1 cellular context compared by ENCODE assay signal in the genomic region with DNA sequence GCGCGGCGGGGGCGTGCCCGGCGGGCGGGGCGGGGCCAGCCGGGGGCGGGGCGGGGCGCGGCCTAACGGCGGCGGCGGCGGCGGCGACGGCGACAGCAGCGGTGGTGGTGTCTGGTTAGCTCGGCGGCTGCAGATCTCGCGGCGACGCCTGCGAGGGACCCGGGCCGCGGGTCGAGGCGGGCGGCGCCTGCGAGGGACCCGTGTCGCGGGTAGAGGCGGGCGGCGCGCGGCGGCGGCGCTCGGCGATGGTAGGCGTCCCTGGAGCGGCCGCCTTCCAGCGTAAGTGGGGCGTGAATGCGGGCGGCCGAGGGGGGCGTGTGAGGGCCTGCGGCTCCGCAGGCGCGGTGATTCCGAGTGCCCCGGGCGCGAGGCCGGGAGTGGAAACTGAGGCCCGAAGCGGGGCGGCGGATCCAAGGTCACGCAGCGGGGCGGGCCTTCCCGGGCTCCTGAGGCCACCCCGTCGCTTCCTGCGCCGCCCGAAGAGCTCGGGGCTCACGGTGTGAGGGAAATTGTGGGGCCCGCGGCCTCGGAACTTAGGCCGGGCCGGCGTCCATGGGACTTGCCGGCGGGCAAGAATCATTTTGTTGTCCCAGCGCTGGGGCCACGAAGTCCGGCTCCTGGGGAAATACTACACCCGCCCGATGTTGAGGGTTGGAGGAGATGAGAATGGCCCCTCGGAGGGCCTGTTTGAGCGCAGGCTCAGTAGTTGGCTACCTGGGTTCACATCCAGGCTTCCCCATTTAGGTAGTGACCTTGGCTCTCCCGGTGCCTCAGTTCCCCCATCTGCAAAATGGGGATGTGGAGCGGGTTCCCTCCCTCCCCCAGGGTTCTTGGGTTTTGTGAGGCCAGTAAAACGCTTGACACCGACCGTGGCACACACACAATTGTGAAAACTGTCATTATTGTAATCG.
TF ChIP-seq lines count a peak whose summit lies in the region.

CBFA2T2 (plus strand) TSS at position 74 of the 911 bp plus-strand sequence; CDS start at position 246, 172 bp downstream.

TF ChIP-seq in HepG2, 621 proteins besides CTCF, POLR2A, EP300 and RAD21 (continued from another document and continues in another):
- TF ChIP-seq ZMAT3 (CRISPR knock-in tag; conservative IDR thresholded peaks at IDR 0.05): peak; percentile 24; the same call in 1 of the 2 replicates
- peak; percentile 49; the same call in 1 of the 2 replicates for TF ChIP-seq ZNF317 (CRISPR knock-in tag; IDR thresholded peaks at IDR 0.05)
- TF ChIP-seq SKI (IDR thresholded peaks at IDR 0.05; ENCODE audit: partially characterized antibody): peak; percentile 88
- TF ChIP-seq, protein P1, sequence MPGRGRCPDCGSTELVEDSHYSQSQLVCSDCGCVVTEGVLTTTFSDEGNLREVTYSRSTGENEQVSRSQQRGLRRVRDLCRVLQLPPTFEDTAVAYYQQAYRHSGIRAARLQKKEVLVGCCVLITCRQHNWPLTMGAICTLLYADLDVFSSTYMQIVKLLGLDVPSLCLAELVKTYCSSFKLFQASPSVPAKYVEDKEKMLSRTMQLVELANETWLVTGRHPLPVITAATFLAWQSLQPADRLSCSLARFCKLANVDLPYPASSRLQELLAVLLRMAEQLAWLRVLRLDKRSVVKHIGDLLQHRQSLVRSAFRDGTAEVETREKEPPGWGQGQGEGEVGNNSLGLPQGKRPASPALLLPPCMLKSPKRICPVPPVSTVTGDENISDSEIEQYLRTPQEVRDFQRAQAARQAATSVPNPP (CRISPR knock-in tag; IDR thresholded peaks at IDR 0.05): peak; percentile 66; the same call in 1 of the 2 replicates
- TF ChIP-seq SIN3A (IDR thresholded peaks at IDR 0.05; ENCODE audit: borderline replicate concordance, low read depth, low read length): 0 out of 2 replicates have a peak, but pooled peaks have one; percentile 7
- no peak for TF ChIP-seq SRSF4 (IDR thresholded peaks at IDR 0.05; ENCODE audit: low read depth, low read length, poor library complexity, severe bottlenecking)
- no peak for TF ChIP-seq ZBTB14 (CRISPR knock-in tag; IDR thresholded peaks at IDR 0.05)
- no peak for TF ChIP-seq ZNF3 (CRISPR knock-in tag; IDR thresholded peaks at IDR 0.05)
- TF ChIP-seq ZNF674 (CRISPR knock-in tag; IDR thresholded peaks at IDR 0.05; ENCODE audit: low read depth): peak; percentile 63; the same call in 1 of the 2 replicates
- TF ChIP-seq, protein P2, sequence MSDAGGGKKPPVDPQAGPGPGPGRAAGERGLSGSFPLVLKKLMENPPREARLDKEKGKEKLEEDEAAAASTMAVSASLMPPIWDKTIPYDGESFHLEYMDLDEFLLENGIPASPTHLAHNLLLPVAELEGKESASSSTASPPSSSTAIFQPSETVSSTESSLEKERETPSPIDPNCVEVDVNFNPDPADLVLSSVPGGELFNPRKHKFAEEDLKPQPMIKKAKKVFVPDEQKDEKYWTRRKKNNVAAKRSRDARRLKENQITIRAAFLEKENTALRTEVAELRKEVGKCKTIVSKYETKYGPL (CRISPR knock-in tag; IDR thresholded peaks at IDR 0.05): peak; percentile 65; the same call in 1 of the 2 replicates
- peak; percentile 93 for TF ChIP-seq NR1H2 (CRISPR knock-in tag; IDR thresholded peaks at IDR 0.05; ENCODE audit: borderline replicate concordance, low read depth)
- peak; percentile 66; the same call in 1 of the 2 replicates for TF ChIP-seq MXD4 (CRISPR knock-in tag; IDR thresholded peaks at IDR 0.05)
- TF ChIP-seq ZNF883 (CRISPR knock-in tag; IDR thresholded peaks at IDR 0.05; ENCODE audit: not compliant biosample characterization): peak; percentile 78
- TF ChIP-seq, protein P3, sequence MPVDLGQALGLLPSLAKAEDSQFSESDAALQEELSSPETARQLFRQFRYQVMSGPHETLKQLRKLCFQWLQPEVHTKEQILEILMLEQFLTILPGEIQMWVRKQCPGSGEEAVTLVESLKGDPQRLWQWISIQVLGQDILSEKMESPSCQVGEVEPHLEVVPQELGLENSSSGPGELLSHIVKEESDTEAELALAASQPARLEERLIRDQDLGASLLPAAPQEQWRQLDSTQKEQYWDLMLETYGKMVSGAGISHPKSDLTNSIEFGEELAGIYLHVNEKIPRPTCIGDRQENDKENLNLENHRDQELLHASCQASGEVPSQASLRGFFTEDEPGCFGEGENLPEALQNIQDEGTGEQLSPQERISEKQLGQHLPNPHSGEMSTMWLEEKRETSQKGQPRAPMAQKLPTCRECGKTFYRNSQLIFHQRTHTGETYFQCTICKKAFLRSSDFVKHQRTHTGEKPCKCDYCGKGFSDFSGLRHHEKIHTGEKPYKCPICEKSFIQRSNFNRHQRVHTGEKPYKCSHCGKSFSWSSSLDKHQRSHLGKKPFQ (CRISPR knock-in tag; IDR thresholded peaks at IDR 0.05; ENCODE audit: insufficient replicate concordance): peak; percentile 73
- peak; percentile 82 for TF ChIP-seq KDM5B (CRISPR knock-in tag; IDR thresholded peaks at IDR 0.05; ENCODE audit: borderline replicate concordance)
- TF ChIP-seq KDM5A (IDR thresholded peaks at IDR 0.05; ENCODE audit: borderline replicate concordance, low read length): peak; percentile 64
- peak; percentile 85; the same call in 1 of the 2 replicates for TF ChIP-seq GPN1 (CRISPR knock-in tag; IDR thresholded peaks at IDR 0.05; ENCODE audit: borderline replicate concordance)
- peak; percentile 77; the same call in 1 of the 2 replicates for TF ChIP-seq ZSCAN20 (CRISPR knock-in tag; IDR thresholded peaks at IDR 0.05; ENCODE audit: borderline replicate concordance)
- TF ChIP-seq ZNF563 (CRISPR knock-in tag; IDR thresholded peaks at IDR 0.05): peak; percentile 94; the same call in 1 of the 2 replicates
- no peak for TF ChIP-seq GTF2F1 (IDR thresholded peaks at IDR 0.05; ENCODE audit: low read length)
- no peak for TF ChIP-seq ELK4 (CRISPR knock-in tag; IDR thresholded peaks at IDR 0.05; ENCODE audit: borderline replicate concordance)
- no peak; the same call in 1 of the 2 replicates for TF ChIP-seq HBP1 (CRISPR knock-in tag; IDR thresholded peaks at IDR 0.05; ENCODE audit: low read depth)
- TF ChIP-seq ZNF205 (CRISPR knock-in tag; IDR thresholded peaks at IDR 0.05): peak; percentile 47; the same call in 1 of the 2 replicates
- TF ChIP-seq CREM (IDR thresholded peaks at IDR 0.05): 0 out of 2 replicates have a peak, but pooled peaks have one; percentile 11
- TF ChIP-seq CREM (CRISPR knock-in tag; IDR thresholded peaks at IDR 0.05): no peak
- TF ChIP-seq, protein P4, sequence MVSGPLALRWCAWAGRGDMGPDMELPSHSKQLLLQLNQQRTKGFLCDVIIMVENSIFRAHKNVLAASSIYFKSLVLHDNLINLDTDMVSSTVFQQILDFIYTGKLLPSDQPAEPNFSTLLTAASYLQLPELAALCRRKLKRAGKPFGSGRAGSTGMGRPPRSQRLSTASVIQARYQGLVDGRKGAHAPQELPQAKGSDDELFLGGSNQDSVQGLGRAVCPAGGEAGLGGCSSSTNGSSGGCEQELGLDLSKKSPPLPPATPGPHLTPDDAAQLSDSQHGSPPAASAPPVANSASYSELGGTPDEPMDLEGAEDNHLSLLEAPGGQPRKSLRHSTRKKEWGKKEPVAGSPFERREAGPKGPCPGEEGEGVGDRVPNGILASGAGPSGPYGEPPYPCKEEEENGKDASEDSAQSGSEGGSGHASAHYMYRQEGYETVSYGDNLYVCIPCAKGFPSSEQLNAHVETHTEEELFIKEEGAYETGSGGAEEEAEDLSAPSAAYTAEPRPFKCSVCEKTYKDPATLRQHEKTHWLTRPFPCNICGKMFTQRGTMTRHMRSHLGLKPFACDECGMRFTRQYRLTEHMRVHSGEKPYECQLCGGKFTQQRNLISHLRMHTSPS (CRISPR knock-in tag; IDR thresholded peaks at IDR 0.05; ENCODE audit: low read depth): peak; percentile 4; the same call in 1 of the 2 replicates
- peak; percentile 88; the same call in 1 of the 2 replicates for TF ChIP-seq KLF12 (CRISPR knock-in tag; IDR thresholded peaks at IDR 0.05; ENCODE audit: borderline replicate concordance)
- 0 out of 2 replicates have a peak, but pooled peaks have one; percentile 65 for TF ChIP-seq ZC3H13 (CRISPR knock-in tag; IDR thresholded peaks at IDR 0.05)
- TF ChIP-seq PLRG1 (conservative IDR thresholded peaks at IDR 0.05): no peak
- TF ChIP-seq EED (CRISPR knock-in tag; IDR thresholded peaks at IDR 0.05): peak; percentile 91; the same call in 1 of the 2 replicates
- peak; percentile 69; the same call in 1 of the 2 replicates for TF ChIP-seq NFKB2 (CRISPR knock-in tag; IDR thresholded peaks at IDR 0.05; ENCODE audit: borderline replicate concordance)
- TF ChIP-seq ZNF468 (CRISPR knock-in tag; IDR thresholded peaks at IDR 0.05): peak; percentile 71; the same call in 1 of the 2 replicates
- TF ChIP-seq RELA (CRISPR knock-in tag; IDR thresholded peaks at IDR 0.05): peak; percentile 84; the same call in 1 of the 2 replicates
- TF ChIP-seq ZMYM2 (CRISPR knock-in tag; IDR thresholded peaks at IDR 0.05): peak; percentile 55; the same call in 1 of the 2 replicates
- TF ChIP-seq HES4 (CRISPR knock-in tag; IDR thresholded peaks at IDR 0.05; ENCODE audit: borderline replicate concordance): peak; percentile 72
- TF ChIP-seq TOPORS (CRISPR knock-in tag; IDR thresholded peaks at IDR 0.05): 0 out of 2 replicates have a peak, but pooled peaks have one; percentile 15
- peak; percentile 98 for TF ChIP-seq ZNF547 (CRISPR knock-in tag; IDR thresholded peaks at IDR 0.05)
- TF ChIP-seq ZNF543 (CRISPR knock-in tag; IDR thresholded peaks at IDR 0.05): peak; percentile 80; the same call in 1 of the 2 replicates
- 0 out of 2 replicates have a peak, but pooled peaks have one; percentile 54 for TF ChIP-seq ZNF30 (CRISPR knock-in tag; IDR thresholded peaks at IDR 0.05)
- TF ChIP-seq ZNF136 (CRISPR knock-in tag; IDR thresholded peaks at IDR 0.05; ENCODE audit: low read depth): peak; percentile 57; the same call in 1 of the 2 replicates
- peak; percentile 12 for TF ChIP-seq IKZF4 (CRISPR knock-in tag; IDR thresholded peaks at IDR 0.05; ENCODE audit: borderline replicate concordance, low read depth, not compliant biosample characterization)
- TF ChIP-seq, protein P5, sequence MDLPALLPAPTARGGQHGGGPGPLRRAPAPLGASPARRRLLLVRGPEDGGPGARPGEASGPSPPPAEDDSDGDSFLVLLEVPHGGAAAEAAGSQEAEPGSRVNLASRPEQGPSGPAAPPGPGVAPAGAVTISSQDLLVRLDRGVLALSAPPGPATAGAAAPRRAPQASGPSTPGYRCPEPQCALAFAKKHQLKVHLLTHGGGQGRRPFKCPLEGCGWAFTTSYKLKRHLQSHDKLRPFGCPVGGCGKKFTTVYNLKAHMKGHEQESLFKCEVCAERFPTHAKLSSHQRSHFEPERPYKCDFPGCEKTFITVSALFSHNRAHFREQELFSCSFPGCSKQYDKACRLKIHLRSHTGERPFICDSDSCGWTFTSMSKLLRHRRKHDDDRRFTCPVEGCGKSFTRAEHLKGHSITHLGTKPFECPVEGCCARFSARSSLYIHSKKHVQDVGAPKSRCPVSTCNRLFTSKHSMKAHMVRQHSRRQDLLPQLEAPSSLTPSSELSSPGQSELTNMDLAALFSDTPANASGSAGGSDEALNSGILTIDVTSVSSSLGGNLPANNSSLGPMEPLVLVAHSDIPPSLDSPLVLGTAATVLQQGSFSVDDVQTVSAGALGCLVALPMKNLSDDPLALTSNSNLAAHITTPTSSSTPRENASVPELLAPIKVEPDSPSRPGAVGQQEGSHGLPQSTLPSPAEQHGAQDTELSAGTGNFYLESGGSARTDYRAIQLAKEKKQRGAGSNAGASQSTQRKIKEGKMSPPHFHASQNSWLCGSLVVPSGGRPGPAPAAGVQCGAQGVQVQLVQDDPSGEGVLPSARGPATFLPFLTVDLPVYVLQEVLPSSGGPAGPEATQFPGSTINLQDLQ (CRISPR knock-in tag; IDR thresholded peaks at IDR 0.05): peak; percentile 44; the same call in 1 of the 2 replicates
- TF ChIP-seq ZBTB20 (CRISPR knock-in tag; IDR thresholded peaks at IDR 0.05; ENCODE audit: borderline replicate concordance, low read depth): peak; percentile 33; the same call in 1 of the 2 replicates
- peak; percentile 96 for TF ChIP-seq ZNF446 (CRISPR knock-in tag; IDR thresholded peaks at IDR 0.05)
- TF ChIP-seq, protein P6, sequence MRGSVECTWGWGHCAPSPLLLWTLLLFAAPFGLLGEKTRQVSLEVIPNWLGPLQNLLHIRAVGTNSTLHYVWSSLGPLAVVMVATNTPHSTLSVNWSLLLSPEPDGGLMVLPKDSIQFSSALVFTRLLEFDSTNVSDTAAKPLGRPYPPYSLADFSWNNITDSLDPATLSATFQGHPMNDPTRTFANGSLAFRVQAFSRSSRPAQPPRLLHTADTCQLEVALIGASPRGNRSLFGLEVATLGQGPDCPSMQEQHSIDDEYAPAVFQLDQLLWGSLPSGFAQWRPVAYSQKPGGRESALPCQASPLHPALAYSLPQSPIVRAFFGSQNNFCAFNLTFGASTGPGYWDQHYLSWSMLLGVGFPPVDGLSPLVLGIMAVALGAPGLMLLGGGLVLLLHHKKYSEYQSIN (CRISPR knock-in tag; IDR thresholded peaks at IDR 0.05; ENCODE audit: borderline replicate concordance): 0 out of 2 replicates have a peak, but pooled peaks have one; percentile 29
- peak; percentile 56 for TF ChIP-seq NR2C2 (CRISPR knock-in tag; IDR thresholded peaks at IDR 0.05; ENCODE audit: borderline replicate concordance)
- no peak for TF ChIP-seq SNRNP70 (IDR thresholded peaks at IDR 0.05; ENCODE audit: low read depth, low read length)
- 0 out of 2 replicates have a peak, but pooled peaks have one; percentile 72 for TF ChIP-seq ZNF124 (CRISPR knock-in tag; IDR thresholded peaks at IDR 0.05)
